ENCODE assay signal across 30 cellular contexts in the genomic region with DNA sequence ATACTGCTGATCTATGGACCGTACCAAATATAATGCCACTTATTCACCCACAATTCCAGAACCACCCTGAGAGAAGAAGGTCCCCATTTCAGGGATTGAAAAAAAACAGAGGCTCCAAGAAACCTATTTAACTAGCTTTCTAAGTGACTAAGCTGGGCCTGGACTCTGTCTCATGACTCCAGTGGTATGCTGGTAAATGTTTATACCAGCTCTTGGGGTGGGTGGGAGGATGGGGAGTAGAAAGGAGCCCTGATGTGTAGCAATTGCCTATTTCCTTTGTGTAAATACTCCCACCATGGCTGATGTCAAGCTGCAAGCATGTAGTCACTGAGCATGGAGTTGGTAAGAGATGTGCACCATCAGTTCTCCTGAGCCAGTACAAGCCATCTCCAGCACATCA. TPM values are rescaled to one million over a fixed set of nuclear protein-coding genes. Genes with fewer than 3 reads are reported as not detected.
"Had no signal": no experiment of that assay in that cellular context is flagged by ENCODE, and none has a peak within 500 bp of the region (broad histone marks: within the 10 kb centered on the region; RNA-seq: fewer than 3 reads in every experiment).

No MANE protein-coding gene starts in this region.

- H3K4me3 Mint-ChIP-seq: activated CD8-positive, alpha-beta memory T cell treated with anti-CD3 and anti-CD28 coated beads, Interleukin-2, amount 10 ng/mL, durations not matched to agents 7 days and 5 days; activated CD8-positive, alpha-beta T cell treated with anti-CD3 and anti-CD28 coated beads, Interleukin-2, amount 10 ng/mL, durations not matched to agents 7 days and 5 days; activated naive CD4-positive, alpha-beta T cell treated with anti-CD3 and anti-CD28 coated beads, Interleukin-2, amount 50 U/mL, for 24 hours; naive thymus-derived CD8-positive, alpha-beta T cell; neural crest cell; WTC11 had no signal

- ATAC-seq: activated CD8-positive, alpha-beta memory T cell treated with anti-CD3 and anti-CD28 coated beads, Interleukin-2, amount 10 ng/mL, durations not matched to agents 7 days and 5 days; activated CD8-positive, alpha-beta T cell treated with anti-CD3 and anti-CD28 coated beads, Interleukin-2, amount 10 ng/mL, durations not matched to agents 7 days and 5 days; gastroesophageal sphincter; left cardiac atrium; left ventricle myocardium superior; naive thymus-derived CD8-positive, alpha-beta T cell; pancreas; upper lobe of right lung; WTC11 had no signal

- H3K9me3 ChIP-seq: esophagus squamous epithelium, gastroesophageal sphincter, pancreas, prostate gland, sigmoid colon, suprapubic skin, tibial artery, upper lobe of right lung had no signal

- H3K27ac ChIP-seq: esophagus squamous epithelium, gastroesophageal sphincter, hepatocyte, pancreas, prostate gland, sigmoid colon, suprapubic skin, tibial artery, upper lobe of right lung had no signal

- DNase-seq: activated CD8-positive, alpha-beta memory T cell treated with anti-CD3 and anti-CD28 coated beads, Interleukin-2, amount 10 ng/mL, durations not matched to agents 7 days and 5 days; activated CD8-positive, alpha-beta T cell treated with anti-CD3 and anti-CD28 coated beads, Interleukin-2, amount 10 ng/mL, durations not matched to agents 7 days and 5 days; activated T-cell treated with anti-CD3 and anti-CD28 coated beads, Interleukin-2, amount 50 U/mL, for 48 hours; anterior cingulate cortex; dermis blood vessel endothelial cell; effector CD4-positive, alpha-beta T cell; esophagus squamous epithelium; islet precursor cell; left cardiac atrium; left ventricle myocardium superior; midbrain; naive thymus-derived CD8-positive, alpha-beta T cell; nucleus accumbens; pancreas; sigmoid colon; small intestine; stimulated activated CD4-positive, alpha-beta T cell treated with anti-CD3 and anti-CD28 coated beads, Interleukin-1b, Interleukin-23, amount 100 ng/mL, for 48 hours; stimulated activated naive CD4-positive, alpha-beta T cell; T-helper 2 cell; tibial artery; upper lobe of right lung had no signal

- H3K27me3 ChIP-seq: hepatocyte, pancreas, suprapubic skin, upper lobe of right lung had no signal

- H3K36me3 Mint-ChIP-seq: activated CD8-positive, alpha-beta memory T cell treated with anti-CD3 and anti-CD28 coated beads, Interleukin-2, amount 10 ng/mL, durations not matched to agents 7 days and 5 days; activated naive CD4-positive, alpha-beta T cell treated with anti-CD3 and anti-CD28 coated beads, Interleukin-2, amount 50 U/mL, for 24 hours; naive thymus-derived CD8-positive, alpha-beta T cell; WTC11 had no signal

- H3K4me2 ChIP-seq: hepatocyte had no signal

- FAIRE-seq: colon, pancreas, small intestine had no signal

- H3K4me3 ChIP-seq: esophagus squamous epithelium, gastroesophageal sphincter, hepatocyte, pancreas, prostate gland, sigmoid colon, suprapubic skin, tibial artery, upper lobe of right lung had no signal

- H3K9me3 Mint-ChIP-seq: activated naive CD4-positive, alpha-beta T cell treated with anti-CD3 and anti-CD28 coated beads, Interleukin-2, amount 50 U/mL, for 24 hours; activated T-helper 2 cell treated with anti-CD3 and anti-CD28 coated beads, Interferon-gamma antibody, Interleukin-2, Interleukin-4, amounts not matched to agents 10 μg/mL and 5 μg/mL and 100 μg/mL, durations not matched to agents 14 hours and 24 hours and 36 hours had no signal

- H2AFZ ChIP-seq: hepatocyte had no signal

- H3K79me2 ChIP-seq: hepatocyte had no signal

- H3K4me1 ChIP-seq: esophagus squamous epithelium, gastroesophageal sphincter, pancreas, prostate gland, sigmoid colon, suprapubic skin, tibial artery, upper lobe of right lung had no signal

- H3K4me1 Mint-ChIP-seq: activated CD8-positive, alpha-beta memory T cell treated with anti-CD3 and anti-CD28 coated beads, Interleukin-2, amount 10 ng/mL, durations not matched to agents 7 days and 5 days; activated naive CD4-positive, alpha-beta T cell treated with anti-CD3 and anti-CD28 coated beads, Interleukin-2, amount 50 U/mL, for 24 hours; naive thymus-derived CD8-positive, alpha-beta T cell; neural crest cell had no signal

- H3K36me3 ChIP-seq: esophagus squamous epithelium, gastroesophageal sphincter, pancreas, prostate gland, sigmoid colon, suprapubic skin, tibial artery, upper lobe of right lung had no signal

- H3K27ac Mint-ChIP-seq: activated CD8-positive, alpha-beta memory T cell treated with anti-CD3 and anti-CD28 coated beads, Interleukin-2, amount 10 ng/mL, durations not matched to agents 7 days and 5 days; activated CD8-positive, alpha-beta T cell treated with anti-CD3 and anti-CD28 coated beads, Interleukin-2, amount 10 ng/mL, durations not matched to agents 7 days and 5 days; activated naive CD4-positive, alpha-beta T cell treated with anti-CD3 and anti-CD28 coated beads, Interleukin-2, amount 50 U/mL, for 24 hours; activated T-helper 2 cell treated with anti-CD3 and anti-CD28 coated beads, Interferon-gamma antibody, Interleukin-2, Interleukin-4, amounts not matched to agents 10 μg/mL and 5 μg/mL and 100 μg/mL, durations not matched to agents 14 hours and 24 hours and 36 hours; naive thymus-derived CD8-positive, alpha-beta T cell; WTC11 had no signal

RNA-seq across cellular contexts. Expression of a gene that starts 2.8 kb away (rescaled TPM):
- total RNA-seq: activated CD8-positive, alpha-beta memory T cell treated with anti-CD3 and anti-CD28 coated beads, Interleukin-2, amount 10 ng/mL, durations not matched to agents 7 days and 5 days; activated CD8-positive, alpha-beta T cell treated with anti-CD3 and anti-CD28 coated beads, Interleukin-2, amount 10 ng/mL, durations not matched to agents 7 days and 5 days; activated T-helper 2 cell treated with anti-CD3 and anti-CD28 coated beads, Interferon-gamma antibody, Interleukin-2, Interleukin-4, amounts not matched to agents 10 μg/mL and 5 μg/mL and 100 μg/mL, durations not matched to agents 14 hours and 24 hours and 36 hours; dermis blood vessel endothelial cell; esophagus squamous epithelium; gastroesophageal sphincter; hepatocyte; left cardiac atrium; left ventricle myocardium superior; naive thymus-derived CD8-positive, alpha-beta T cell; neural crest cell; pancreas; prostate gland; sigmoid colon; suprapubic skin; upper lobe of right lung; WTC11 had no signal
- polyA plus RNA-seq: hepatocyte; naive thymus-derived CD8-positive, alpha-beta T cell; pancreas; sigmoid colon; small intestine had no signal

RNA-seq across cellular contexts. Expression of a gene that starts 12.3 kb away (rescaled TPM):
- total RNA-seq: activated T-helper 2 cell treated with anti-CD3 and anti-CD28 coated beads, Interferon-gamma antibody, Interleukin-2, Interleukin-4, amounts not matched to agents 10 μg/mL and 5 μg/mL and 100 μg/mL, durations not matched to agents 14 hours and 24 hours and 36 hours; dermis blood vessel endothelial cell; esophagus squamous epithelium; gastroesophageal sphincter; hepatocyte; left cardiac atrium; left ventricle myocardium superior; naive thymus-derived CD8-positive, alpha-beta T cell; neural crest cell; pancreas; sigmoid colon; upper lobe of right lung had no signal
- polyA plus RNA-seq: hepatocyte; naive thymus-derived CD8-positive, alpha-beta T cell; sigmoid colon had no signal

RNA-seq across cellular contexts. Expression of a gene that starts 40.0 kb away (rescaled TPM):
- total RNA-seq: activated CD8-positive, alpha-beta memory T cell treated with anti-CD3 and anti-CD28 coated beads, Interleukin-2, amount 10 ng/mL, durations not matched to agents 7 days and 5 days; activated CD8-positive, alpha-beta T cell treated with anti-CD3 and anti-CD28 coated beads, Interleukin-2, amount 10 ng/mL, durations not matched to agents 7 days and 5 days; activated T-helper 2 cell treated with anti-CD3 and anti-CD28 coated beads, Interferon-gamma antibody, Interleukin-2, Interleukin-4, amounts not matched to agents 10 μg/mL and 5 μg/mL and 100 μg/mL, durations not matched to agents 14 hours and 24 hours and 36 hours; dermis blood vessel endothelial cell; esophagus squamous epithelium; hepatocyte; naive thymus-derived CD8-positive, alpha-beta T cell; suprapubic skin; upper lobe of right lung had no signal
- polyA plus RNA-seq: hepatocyte; naive thymus-derived CD8-positive, alpha-beta T cell had no signal
